Comparison of ENCODE assay signal across 8 cellular contexts in the genomic region with DNA sequence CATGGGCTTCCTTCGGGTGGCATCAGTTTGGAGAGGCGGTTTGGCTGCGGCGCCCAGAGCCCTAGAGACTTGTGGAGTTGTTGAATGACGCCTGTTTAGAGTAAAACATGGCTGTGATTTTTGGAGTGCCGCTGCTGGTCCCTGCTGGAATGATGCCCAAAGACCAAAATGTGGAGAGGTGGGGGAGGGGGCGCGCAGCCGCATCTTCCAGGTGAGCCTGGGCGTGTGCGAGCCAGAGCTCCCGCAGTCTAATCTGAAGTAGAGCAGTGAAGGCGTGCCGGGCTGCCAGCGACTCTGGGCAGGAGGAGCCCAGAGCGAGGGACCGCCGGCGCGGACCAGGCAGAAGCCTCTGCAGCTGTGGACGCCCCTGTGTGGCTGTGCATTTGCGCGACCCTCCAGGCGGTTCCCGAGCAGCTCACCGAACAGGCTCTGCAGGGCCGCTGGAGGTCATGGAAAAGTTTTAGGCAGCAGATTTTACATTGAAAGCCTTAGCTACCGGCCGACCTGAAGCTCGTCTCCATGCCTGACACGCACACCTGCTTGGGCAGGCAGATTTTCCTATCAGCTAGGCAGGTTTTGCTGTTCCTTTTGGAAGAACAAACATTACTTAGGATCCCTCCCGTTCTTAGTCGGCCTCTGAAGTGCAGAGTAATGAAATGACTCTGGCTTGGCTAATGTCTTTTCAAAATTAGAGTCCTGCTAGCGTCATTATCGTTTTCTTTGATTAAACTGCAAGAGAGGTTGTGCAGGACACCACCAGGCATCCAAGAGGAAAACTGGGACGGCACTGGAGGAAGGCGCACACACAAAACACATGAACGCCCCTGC.
DNase-seq lines count a peak whose midpoint lies in the region; ATAC-seq and TF ChIP-seq lines count a peak whose summit lies in the region.

No MANE protein-coding gene starts in this region.

- TF ChIP-seq POLR2A in spleen (IDR thresholded peaks at IDR 0.05): no peak
- no peak for TF ChIP-seq POLR2A in uterus (IDR thresholded peaks at IDR 0.05)

- peaks cover 4% of the 10 kb centered on the region; the same call in 1 of the 2 replicates for H3K4me1 ChIP-seq in HUES6 (ENCODE audit: control insufficient read depth, insufficient read depth, low read length)
- peaks cover 0 to 32% (median 20%) of the 10 kb centered on the region in 6 donors for H3K4me1 ChIP-seq in spleen
- H3K4me1 ChIP-seq in uterus: no peaks in the 10 kb centered on the region

- H3K4me3 ChIP-seq in HUES6 (ENCODE audit: low read depth, low read length): peak overlapping the region; percentile 66
- peak overlapping the region in 6 of 8 donors; percentile 41 to 71 (median 48) for H3K4me3 ChIP-seq in spleen
- no peak overlapping the region for H3K4me3 ChIP-seq in uterus

- intact Hi-C loops in spleen (cut with DNase I; ENCODE audit: low total_unique reads) (no loop called here), uterus (cut with DNase I; ENCODE audit: low total_unique reads) (no loop called here)

- H3K36me3 ChIP-seq in HUES6 (ENCODE audit: control insufficient read depth, insufficient read depth, low read length) (no peaks in the 10 kb centered on the region), spleen (no peaks in the 10 kb centered on the region), uterus (no peaks in the 10 kb centered on the region)

- H3K27me3 ChIP-seq in HUES6 (ENCODE audit: control insufficient read depth, insufficient read depth, low read length) (peaks cover 66% of the 10 kb centered on the region), spleen (replicated peaks in 1 of 7) (peaks cover 0 to 48% (median 7%) of the 10 kb centered on the region in 7 donors), uterus (peaks cover 0 to 8% of the 10 kb centered on the region in 2 donors)

- H3K9ac ChIP-seq in HUES6 (ENCODE audit: low read length): no peak overlapping the region

- WGBS in spleen, 5 donors: 66 to 87% (median 81%) methylated on average over 30 to 38 of the region's 38 CpGs

- DNase-seq in cerebellar cortex (ENCODE audit: low spot score) (peak; percentile 32), iPS-NIHi7 (ENCODE audit: extremely low spot score) (peak; percentile 43), spleen (no peak), mucosa of gallbladder (ENCODE audit: low spot score) (no peak), uterus (no peak), NCI-H774 (lab: John Stamatoyannopoulos, UW) (no peak)

- TF ChIP-seq CTCF in spleen (IDR thresholded peaks at IDR 0.05 in 8 of 11, conservative IDR thresholded peaks at IDR 0.05 in 3 of 11) (no peak), uterus (IDR thresholded peaks at IDR 0.05) (no peak)

- no peak for ATAC-seq in GM18511 (IDR thresholded peaks at IDR 0.05; ENCODE audit: unreplicated experiment)

- H3K27ac ChIP-seq in HUES6 (ENCODE audit: low read depth, low read length): no peak overlapping the region
- no peak overlapping the region for H3K27ac ChIP-seq in spleen
- H3K27ac ChIP-seq in uterus: no peak overlapping the region

- H3K9me3 ChIP-seq in HUES6 (ENCODE audit: control insufficient read depth, insufficient read depth, low read depth, low read length): no peaks in the 10 kb centered on the region
- H3K9me3 ChIP-seq in spleen: no peaks in the 10 kb centered on the region
- no peaks in the 10 kb centered on the region for H3K9me3 ChIP-seq in uterus

Comparison
In these comparisons a context has a peak if more than half of its experiments do, and no peak if none do; other contexts are left out.
1. H3K4me3 ChIP-seq: peak in HUES6 (single experiment) and spleen (6 of 8); none in uterus (0 of 2).
2. DNase-seq: peak in cerebellar cortex (single experiment) and iPS-NIHi7 (single experiment); none in spleen (single experiment), mucosa of gallbladder (single experiment), uterus (0 of 2) and NCI-H774 (single experiment).